In genomic region chr19:31534786-31535185, GRCh38 we compare ENCODE assay signal across 29 cellular contexts.
"Had no signal": no experiment of that assay in that cellular context is flagged by ENCODE, and none has a peak within 500 bp of the region (broad histone marks: within the 10 kb centered on the region; RNA-seq: fewer than 3 reads in every experiment).

No MANE protein-coding gene starts in this region.

- H3K36me3 Mint-ChIP-seq: activated naive CD8-positive, alpha-beta T cell treated with anti-CD3 and anti-CD28 coated beads, Interleukin-2, amount 10 ng/mL, durations not matched to agents 7 days and 5 days; T-cell had no signal

- H3K27ac Mint-ChIP-seq: activated CD4-positive, alpha-beta memory T cell treated with anti-CD3 and anti-CD28 coated beads, Interleukin-2, amount 10 ng/mL, durations not matched to agents 7 days and 5 days; activated CD4-positive, alpha-beta T cell treated with anti-CD3 and anti-CD28 coated beads for 36 hours; activated naive CD4-positive, alpha-beta T cell treated with anti-CD3 and anti-CD28 coated beads for 36 hours; activated naive CD8-positive, alpha-beta T cell treated with anti-CD3 and anti-CD28 coated beads, Interleukin-2, amount 10 ng/mL, durations not matched to agents 7 days and 5 days; activated T-helper 17 cell treated with anti-CD3 and anti-CD28 coated beads, Interleukin-2, amount 50 U/mL, for 72 hours; T-cell had no signal

- DNase-seq: activated CD4-positive, alpha-beta memory T cell treated with anti-CD3 and anti-CD28 coated beads, Interleukin-2, amount 10 ng/mL, durations not matched to agents 7 days and 5 days; activated CD4-positive, alpha-beta T cell treated with anti-CD3 and anti-CD28 coated beads for 36 hours; activated CD4-positive, alpha-beta T cell treated with anti-CD3 and anti-CD28 coated beads, Interleukin-2, amount 50 U/mL, for 1 hour; activated CD4-positive, CD25-positive, alpha-beta regulatory T cell; activated gamma-delta T cell; activated naive CD4-positive, alpha-beta T cell treated with anti-CD3 and anti-CD28 coated beads for 36 hours; activated naive CD8-positive, alpha-beta T cell treated with anti-CD3 and anti-CD28 coated beads, Interleukin-2, amount 10 ng/mL, durations not matched to agents 7 days and 5 days; activated T-cell treated with anti-CD3 and anti-CD28 coated beads for 4 hours; activated T-cell treated with anti-CD3 and anti-CD28 coated beads, Interleukin-2, amount 50 U/mL, for 48 hours; adrenal gland; aorta; Karpas-422; MM.1S; NCI-H1105; NCI-H1436; NCI-H1694 treated with DMSO at 0.1 percent for 48 hours; NCI-H2029 treated with DMSO at 0.1 percent for 48 hours; NCI-H345; NCI-H510A; NCI-H526 treated with DMSO at 0.1 percent for 48 hours; NCI-H82; T-cell; T-helper 2 cell; T1000 had no signal

- H3K4me1 ChIP-seq: adrenal gland, breast epithelium had no signal

- H3K27me3 Mint-ChIP-seq: activated CD4-positive, alpha-beta memory T cell treated with anti-CD3 and anti-CD28 coated beads, Interleukin-2, amount 10 ng/mL, durations not matched to agents 7 days and 5 days; activated naive CD8-positive, alpha-beta T cell treated with anti-CD3 and anti-CD28 coated beads, Interleukin-2, amount 10 ng/mL, durations not matched to agents 7 days and 5 days had no signal

- H3K27ac ChIP-seq: adrenal gland, breast epithelium, SK-N-MC, VCaP had no signal

- H3K9me3 ChIP-seq: adrenal gland, breast epithelium had no signal

- H3K4me3 ChIP-seq: adrenal gland, breast epithelium, K562, SK-N-MC had no signal

- H3K4me3 Mint-ChIP-seq: activated CD4-positive, alpha-beta memory T cell treated with anti-CD3 and anti-CD28 coated beads, Interleukin-2, amount 10 ng/mL, durations not matched to agents 7 days and 5 days; activated CD4-positive, alpha-beta T cell treated with anti-CD3 and anti-CD28 coated beads for 36 hours; activated naive CD4-positive, alpha-beta T cell treated with anti-CD3 and anti-CD28 coated beads for 36 hours; activated naive CD8-positive, alpha-beta T cell treated with anti-CD3 and anti-CD28 coated beads, Interleukin-2, amount 10 ng/mL, durations not matched to agents 7 days and 5 days; activated T-helper 17 cell treated with anti-CD3 and anti-CD28 coated beads, Interleukin-2, amount 50 U/mL, for 72 hours; T-cell had no signal

- H3K4me1 Mint-ChIP-seq: activated CD4-positive, alpha-beta memory T cell treated with anti-CD3 and anti-CD28 coated beads, Interleukin-2, amount 10 ng/mL, durations not matched to agents 7 days and 5 days; activated CD4-positive, alpha-beta T cell treated with anti-CD3 and anti-CD28 coated beads for 36 hours; activated naive CD8-positive, alpha-beta T cell treated with anti-CD3 and anti-CD28 coated beads, Interleukin-2, amount 10 ng/mL, durations not matched to agents 7 days and 5 days; activated T-helper 17 cell treated with anti-CD3 and anti-CD28 coated beads, Interleukin-2, amount 50 U/mL, for 72 hours; T-cell had no signal

- H3K27me3 ChIP-seq: adrenal gland had no signal

- ATAC-seq: activated CD4-positive, alpha-beta T cell treated with anti-CD3 and anti-CD28 coated beads for 36 hours; activated T-helper 17 cell treated with anti-CD3 and anti-CD28 coated beads, Interleukin-2, amount 50 U/mL, for 72 hours; K562; T-cell had no signal

- H3K36me3 ChIP-seq: adrenal gland, breast epithelium had no signal
